16 cellular contexts compared by ENCODE assay signal in the genomic region with DNA sequence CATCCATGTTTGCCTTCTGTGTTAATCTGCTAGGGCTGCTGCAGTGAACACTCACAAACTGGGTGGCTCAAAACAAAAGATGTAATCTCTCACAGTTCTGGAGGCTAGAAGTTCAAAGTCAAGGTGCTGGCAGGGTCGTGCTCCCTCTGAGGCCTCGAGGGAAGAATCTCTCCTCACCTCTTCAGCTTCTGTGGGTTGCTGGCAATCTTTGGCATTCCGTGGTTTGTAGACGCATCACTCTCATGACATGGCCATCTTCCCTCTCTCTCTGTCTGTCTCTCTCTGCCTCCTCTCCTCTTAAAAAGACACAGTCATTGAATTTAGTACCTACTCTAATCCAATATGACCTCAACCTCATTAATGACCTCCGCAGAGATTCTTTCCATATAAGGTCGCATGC.
A peak's percentile ranks its signal among the peaks of the same experiment; 100 is the strongest.
DNase-seq lines count a peak whose midpoint lies in the region; ATAC-seq and TF ChIP-seq lines count a peak whose summit lies in the region.
"Had no signal": no experiment of that assay in that cellular context is flagged by ENCODE, and none has a peak within 500 bp of the region (broad histone marks: within the 10 kb centered on the region; RNA-seq: fewer than 3 reads in every experiment).

No MANE protein-coding gene starts in this region.

- H3K4me3 ChIP-seq in AG10803 (ENCODE audit: low read length) = no peak overlapping the region
- no peak overlapping the region for H3K4me3 ChIP-seq in tibial nerve
- H3K4me3 ChIP-seq: upper lobe of right lung had no signal

- WGBS in tibial nerve, 2 donors = 63 to 72% methylated on average over 6 of the region's 6 CpGs

- DNase-seq in AG10803 (ENCODE audit: low read depth) (peak; percentile 63), M059J (ENCODE audit: low read depth) (peak; percentile 47), glomerular visceral epithelial cell (ENCODE audit: extremely low spot score) (peak; percentile 54), renal cortical epithelial cell (ENCODE audit: low read depth) (peak; percentile 45), tibial nerve (ENCODE audit: low spot score in 2 of 2) (no peak)
- no peak for DNase-seq in effector CD4-positive, alpha-beta T cell
- DNase-seq: activated CD4-positive, alpha-beta T cell treated with anti-CD3 and anti-CD28 coated beads for 4 hours; CD4-positive, CD25-positive, alpha-beta regulatory T cell; KG1; naive B cell; NCI-H2029; NCI-H510A treated with DMSO at 0.1 percent for 48 hours had no signal

- no peak for TF ChIP-seq EP300 in tibial nerve (IDR thresholded peaks at IDR 0.05)

- ATAC-seq in HG02840 (IDR thresholded peaks at IDR 0.05; ENCODE audit: low FRiP score, unreplicated experiment) (no peak), GM19395 (IDR thresholded peaks at IDR 0.05; ENCODE audit: unreplicated experiment) (no peak)
- ATAC-seq: upper lobe of right lung had no signal

- H3K9me3 ChIP-seq in tibial nerve = no peaks in the 10 kb centered on the region
- H3K9me3 ChIP-seq: upper lobe of right lung had no signal

- no peaks in the 10 kb centered on the region for H3K36me3 ChIP-seq in tibial nerve
- H3K36me3 ChIP-seq: upper lobe of right lung had no signal

- TF ChIP-seq POLR2A in tibial nerve (IDR thresholded peaks at IDR 0.05) = no peak

- TF ChIP-seq CTCF in AG10803 (conservative IDR thresholded peaks at IDR 0.05; ENCODE audit: low read length) (no peak), tibial nerve (IDR thresholded peaks at IDR 0.05) (no peak)

- H3K27me3 ChIP-seq in tibial nerve = no peaks in the 10 kb centered on the region
- H3K27me3 ChIP-seq: upper lobe of right lung had no signal

- H3K27ac ChIP-seq in tibial nerve = peak overlapping the region in 1 of 4 donors; percentile 15
- H3K27ac ChIP-seq: parathyroid adenoma, upper lobe of right lung had no signal

- H3K4me1 ChIP-seq in tibial nerve = peaks cover 0 to 32% (median 5%) of the 10 kb centered on the region in 4 donors
- H3K4me1 ChIP-seq: parathyroid adenoma, upper lobe of right lung had no signal

Comparison
In these comparisons a context has a peak if more than half of its experiments do, and no peak if none do; other contexts are left out.
1. DNase-seq: peak in AG10803 (single experiment), M059J (single experiment), glomerular visceral epithelial cell (single experiment) and renal cortical epithelial cell (single experiment); none in tibial nerve (0 of 2) and effector CD4-positive, alpha-beta T cell (single experiment).